1 cellular context compared by ENCODE assay signal in genomic region chrX:47560831-47561652, GRCh38.
A peak's percentile ranks its signal among the peaks of the same experiment; 100 is the strongest.
TF ChIP-seq lines count a peak whose summit lies in the region.

ARAF (plus strand) TSS chrX:47561205; CDS start chrX:47562968, 1,763 bp downstream.

TF ChIP-seq in K562, 482 proteins besides CTCF, POLR2A, EP300 and RAD21 (continued from another document and continues in another):
- no peak for TF ChIP-seq EWSR1 (IDR thresholded peaks at IDR 0.05; ENCODE audit: borderline replicate concordance, low read depth, partially characterized antibody)
- no peak for TF ChIP-seq ZNF12 (CRISPR knock-in tag; IDR thresholded peaks at IDR 0.05)
- TF ChIP-seq GABPB1 (CRISPR knock-in tag; IDR thresholded peaks at IDR 0.05): no peak; the same call in 1 of the 2 replicates
- no peak for TF ChIP-seq ELK1 (CRISPR knock-in tag; IDR thresholded peaks at IDR 0.05)
- no peak for TF ChIP-seq ZNF584 (CRISPR knock-in tag; IDR thresholded peaks at IDR 0.05; ENCODE audit: low read depth)
- peak; percentile 84 for TF ChIP-seq TAF7 (tag; IDR thresholded peaks at IDR 0.05)
- no peak for TF ChIP-seq ZNF696 (CRISPR knock-in tag; conservative IDR thresholded peaks at IDR 0.05)
- TF ChIP-seq POLR2G (IDR thresholded peaks at IDR 0.05; ENCODE audit: low read depth, low read length): peak; percentile 95
- TF ChIP-seq FOXJ2 (tag; IDR thresholded peaks at IDR 0.05): no peak; the same call in 1 of the 2 replicates
- TF ChIP-seq ZKSCAN1 (IDR thresholded peaks at IDR 0.05; ENCODE audit: low read depth, low read length): no peak
- TF ChIP-seq PRDM10 (IDR thresholded peaks at IDR 0.05; ENCODE audit: partially characterized antibody): peak; percentile 99
- TF ChIP-seq ZKSCAN8 (CRISPR knock-in tag; IDR thresholded peaks at IDR 0.05): no peak
- no peak for TF ChIP-seq BRD4 (IDR thresholded peaks at IDR 0.05)
- TF ChIP-seq RBM34 (IDR thresholded peaks at IDR 0.05; ENCODE audit: borderline replicate concordance, insufficient read depth, low read length): no peak
- TF ChIP-seq TEAD4 (IDR thresholded peaks at IDR 0.05; ENCODE audit: low read length): peak; percentile 7; the same call in 1 of the 2 replicates
- TF ChIP-seq TEAD4 (CRISPR knock-in tag; IDR thresholded peaks at IDR 0.05; ENCODE audit: borderline replicate concordance): no peak
- TF ChIP-seq RBM17 (IDR thresholded peaks at IDR 0.05; ENCODE audit: borderline replicate concordance, low read depth, low read length): no peak
- peak; percentile 96 for TF ChIP-seq BHLHE40 (IDR thresholded peaks at IDR 0.05; ENCODE audit: low read length)
- TF ChIP-seq PHB (CRISPR knock-in tag; IDR thresholded peaks at IDR 0.05): no peak
- 0 out of 2 replicates have a peak, but pooled peaks have one; percentile 49 for TF ChIP-seq PREB (CRISPR knock-in tag; IDR thresholded peaks at IDR 0.05)
- TF ChIP-seq HMG20A (CRISPR knock-in tag; conservative IDR thresholded peaks at IDR 0.05): no peak
- no peak for TF ChIP-seq ZNF518B (CRISPR knock-in tag; IDR thresholded peaks at IDR 0.05)
- peak; percentile 96 for TF ChIP-seq MBD2 (IDR thresholded peaks at IDR 0.05; ENCODE audit: borderline replicate concordance, low read depth)
- no peak for TF ChIP-seq E4F1 (CRISPR knock-in tag; IDR thresholded peaks at IDR 0.05; ENCODE audit: borderline replicate concordance)
- no peak for TF ChIP-seq COPS2 (conservative IDR thresholded peaks at IDR 0.05)
- TF ChIP-seq ZNF707 (CRISPR knock-in tag; conservative IDR thresholded peaks at IDR 0.05): no peak
- TF ChIP-seq MYBL2 (IDR thresholded peaks at IDR 0.05; ENCODE audit: low read depth): no peak
- no peak for TF ChIP-seq MYBL2 (CRISPR knock-in tag; IDR thresholded peaks at IDR 0.05; ENCODE audit: borderline replicate concordance)
- no peak for TF ChIP-seq PTTG1 (tag; IDR thresholded peaks at IDR 0.05; ENCODE audit: low read depth)
- no peak for TF ChIP-seq E2F5 (CRISPR knock-in tag; IDR thresholded peaks at IDR 0.05)
- TF ChIP-seq ZC3H11A (IDR thresholded peaks at IDR 0.05; ENCODE audit: low read depth, low read length): no peak
- TF ChIP-seq USF2 (CRISPR knock-in tag; IDR thresholded peaks at IDR 0.05): no peak
- no peak for TF ChIP-seq ZNF232 (CRISPR knock-in tag; IDR thresholded peaks at IDR 0.05)
- TF ChIP-seq HES1 (IDR thresholded peaks at IDR 0.05; ENCODE audit: low read depth): no peak
- no peak for TF ChIP-seq ZBTB9 (CRISPR knock-in tag; IDR thresholded peaks at IDR 0.05)
- TF ChIP-seq ZNF655 (CRISPR knock-in tag; IDR thresholded peaks at IDR 0.05): no peak
- no peak for TF ChIP-seq SRSF3 (IDR thresholded peaks at IDR 0.05; ENCODE audit: insufficient read depth, low read length)
- no peak for TF ChIP-seq IRF2 (CRISPR knock-in tag; IDR thresholded peaks at IDR 0.05)
- TF ChIP-seq MITF (IDR thresholded peaks at IDR 0.05): no peak
- no peak for TF ChIP-seq ETV1 (tag; conservative IDR thresholded peaks at IDR 0.05; ENCODE audit: low read depth)
- no peak for TF ChIP-seq HDAC8 (tag; IDR thresholded peaks at IDR 0.05)
- peak; percentile 91 for TF ChIP-seq RBBP5 (IDR thresholded peaks at IDR 0.05; ENCODE audit: borderline replicate concordance, insufficient read depth, low read length, poor library complexity, severe bottlenecking)
- TF ChIP-seq ZNF282 (CRISPR knock-in tag; IDR thresholded peaks at IDR 0.05): no peak
